Comparison of ENCODE assay signal across 24 cellular contexts in the genomic region with DNA sequence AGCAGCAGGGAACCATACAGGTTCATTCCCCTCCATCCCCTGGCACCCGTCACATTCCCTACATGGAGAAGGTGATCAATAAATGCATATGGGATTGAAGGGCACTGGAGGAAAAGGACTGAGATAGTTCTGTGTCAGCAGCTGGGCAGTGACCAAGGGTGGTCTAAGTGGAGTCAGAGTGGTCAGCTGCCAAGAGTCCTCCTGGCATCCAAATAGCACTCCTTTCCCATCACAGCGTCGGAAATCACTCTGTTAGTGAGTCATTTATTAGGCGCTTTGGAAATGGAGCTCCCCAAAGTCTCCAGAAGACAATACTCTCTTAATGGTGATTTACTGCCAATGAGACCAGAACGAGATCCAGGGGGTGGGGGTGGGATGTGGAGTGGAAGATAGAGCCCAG. TPM values are rescaled to one million over a fixed set of nuclear protein-coding genes. Genes with fewer than 3 reads are reported as not detected.
DNase-seq lines count a peak whose midpoint lies in the region; ATAC-seq and TF ChIP-seq lines count a peak whose summit lies in the region.
"Had no signal": no experiment of that assay in that cellular context is flagged by ENCODE, and none has a peak within 500 bp of the region (broad histone marks: within the 10 kb centered on the region; RNA-seq: fewer than 3 reads in every experiment).

No MANE protein-coding gene starts in this region.

- TF ChIP-seq CTCF in brain (conservative IDR thresholded peaks at IDR 0.05) (no peak), osteocyte (IDR thresholded peaks at IDR 0.05) (no peak)

- no peak overlapping the region for H4K8ac ChIP-seq in neuronal stem cell (ENCODE audit: low read depth, low read length)

- H2BK5ac ChIP-seq in neuronal stem cell (ENCODE audit: low read length) = no peak overlapping the region

- no peak overlapping the region for H4K91ac ChIP-seq in neuronal stem cell (ENCODE audit: low read depth, low read length, poor library complexity)

- H3K27ac Mint-ChIP-seq in brain (peak overlapping the region; percentile 65 to 92 (median 77)), osteocyte (ENCODE audit: unreplicated experiment) (no peak overlapping the region)
- no peak overlapping the region for H3K27ac Mint-ChIP-seq in natural killer cell treated with Interleukin-12 subunit alpha and Interleukin-12 subunit beta and Interleukin-15 and Interleukin-18, amount 100 ng/mL, for 72 hours
- H3K27ac Mint-ChIP-seq: CD4-positive, CD25-positive, alpha-beta regulatory T cell; CD8-positive, alpha-beta T cell had no signal

- H3K18ac ChIP-seq in neuronal stem cell (ENCODE audit: low read length) = peak overlapping the region; percentile 32

- H2BK120ac ChIP-seq in neuronal stem cell (ENCODE audit: low read depth, low read length) = no peak overlapping the region

- H2BK15ac ChIP-seq in neuronal stem cell (ENCODE audit: low read length) = no peak overlapping the region

- H2BK12ac ChIP-seq in neuronal stem cell (ENCODE audit: low read length) = no peak overlapping the region

- H3K27me3 ChIP-seq in neuronal stem cell (ENCODE audit: control insufficient read depth in 3 of 3, insufficient read depth in 3 of 3, low read depth in 1 of 3, low read length in 3 of 3) = peaks cover 0 to 51% (median 3%) of the 10 kb centered on the region in 3 experiments

- no peak overlapping the region for H2AFZ ChIP-seq in neuronal stem cell (ENCODE audit: low read length)
- H2AFZ ChIP-seq: GM23248 had no signal

- H3K79me1 ChIP-seq in neuronal stem cell (ENCODE audit: low read depth, low read length) = no peaks in the 10 kb centered on the region

- peaks cover 4 to 23% of the 10 kb centered on the region in 2 donors for H3K4me1 ChIP-seq in neuronal stem cell (ENCODE audit: control insufficient read depth in 2 of 2, insufficient read depth in 1 of 2, low read depth in 1 of 2, low read length in 2 of 2)

- no peaks in the 10 kb centered on the region for H3K9me3 ChIP-seq in neuronal stem cell (replicated peaks in 1 of 2; ENCODE audit: control insufficient read depth in 2 of 2, insufficient read depth in 1 of 2, low read depth in 1 of 2, low read length in 2 of 2)
- H3K9me3 ChIP-seq: Caco-2 had no signal

- no peak overlapping the region for H3K23ac ChIP-seq in neuronal stem cell (ENCODE audit: low read depth, low read length, poor library complexity)

- H3K14ac ChIP-seq in neuronal stem cell (ENCODE audit: low read length) = no peak overlapping the region

- no peak overlapping the region for H3K4ac ChIP-seq in neuronal stem cell (ENCODE audit: low read length)

- ATAC-seq in HG03469 (IDR thresholded peaks at IDR 0.05; ENCODE audit: unreplicated experiment) = no peak
- ATAC-seq in natural killer cell treated with Interleukin-12 subunit alpha and Interleukin-12 subunit beta and Interleukin-15 and Interleukin-18, amount 100 ng/mL, for 72 hours = no peak
- ATAC-seq: CD8-positive, alpha-beta T cell; GM12878; HCT116 had no signal

- peak overlapping the region; percentile 30 for H2AK5ac ChIP-seq in neuronal stem cell (ENCODE audit: low read depth, low read length)

- H3K4me2 ChIP-seq in neuronal stem cell (ENCODE audit: insufficient read depth, low read length, poor library complexity, severe bottlenecking) = no peak overlapping the region

- H3K9me3 Mint-ChIP-seq in brain (peaks cover 0 to 7% (median 0%) of the 10 kb centered on the region in 5 experiments), osteocyte (ENCODE audit: unreplicated experiment) (no peaks in the 10 kb centered on the region)
- no peaks in the 10 kb centered on the region for H3K9me3 Mint-ChIP-seq in natural killer cell treated with Interleukin-12 subunit alpha and Interleukin-12 subunit beta and Interleukin-15 and Interleukin-18, amount 100 ng/mL, for 72 hours
- H3K9me3 Mint-ChIP-seq: CD8-positive, alpha-beta T cell had no signal

- WGBS in neuronal stem cell (ENCODE audit: extremely low coverage in 2 of 2, insufficient read length in 2 of 2, insufficient replicate concordance in 1 of 2), 2 donors = no CpG with 5 or more reads among the region's 5 CpGs

- H3K27ac ChIP-seq in neuronal stem cell (replicated peaks; ENCODE audit: low read length) = no peak overlapping the region
- H3K27ac ChIP-seq: C4-2B, GM23248 had no signal

- peak; percentile 9 for DNase-seq in A172 (ENCODE audit: low spot score)
- DNase-seq in EH (ENCODE audit: low read depth) = peak; percentile 6
- DNase-seq in neuronal stem cell (ENCODE audit: low spot score) = no peak
- DNase-seq in osteocyte (ENCODE audit: extremely low spot score, unreplicated experiment) = no peak
- DNase-seq in HCEC 1CT = no peak
- no peak for DNase-seq in natural killer cell treated with Interleukin-12 subunit alpha and Interleukin-12 subunit beta and Interleukin-15 and Interleukin-18, amount 100 ng/mL, for 72 hours (ENCODE audit: low spot score)
- DNase-seq: 8988T; Caco-2; CD4-positive, CD25-positive, alpha-beta regulatory T cell; CD8-positive, alpha-beta T cell; DMS153; DND-41; EL; GDM1; GM23248; H7 had no signal

- H3K36me3 Mint-ChIP-seq in brain = no peaks in the 10 kb centered on the region
- H3K36me3 Mint-ChIP-seq in osteocyte (ENCODE audit: unreplicated experiment) = no peaks in the 10 kb centered on the region
- H3K36me3 Mint-ChIP-seq in natural killer cell treated with Interleukin-12 subunit alpha and Interleukin-12 subunit beta and Interleukin-15 and Interleukin-18, amount 100 ng/mL, for 72 hours = no peaks in the 10 kb centered on the region
- H3K36me3 Mint-ChIP-seq: CD4-positive, CD25-positive, alpha-beta regulatory T cell; CD8-positive, alpha-beta T cell had no signal

- no peak overlapping the region for H3K4me3 Mint-ChIP-seq in brain
- H3K4me3 Mint-ChIP-seq in osteocyte (ENCODE audit: unreplicated experiment) = no peak overlapping the region
- no peak overlapping the region for H3K4me3 Mint-ChIP-seq in natural killer cell treated with Interleukin-12 subunit alpha and Interleukin-12 subunit beta and Interleukin-15 and Interleukin-18, amount 100 ng/mL, for 72 hours
- H3K4me3 Mint-ChIP-seq: CD4-positive, CD25-positive, alpha-beta regulatory T cell; CD8-positive, alpha-beta T cell had no signal

- no peaks in the 10 kb centered on the region for H3K36me3 ChIP-seq in neuronal stem cell (replicated peaks in 1 of 2; ENCODE audit: control insufficient read depth in 2 of 2, insufficient read depth in 2 of 2, low read length in 2 of 2)

- H3K4me1 Mint-ChIP-seq in brain (peaks cover 18% of the 10 kb centered on the region), osteocyte (ENCODE audit: unreplicated experiment) (no peaks in the 10 kb centered on the region)
- no peaks in the 10 kb centered on the region for H3K4me1 Mint-ChIP-seq in natural killer cell treated with Interleukin-12 subunit alpha and Interleukin-12 subunit beta and Interleukin-15 and Interleukin-18, amount 100 ng/mL, for 72 hours (ENCODE audit: low read depth in 2 of 2)
- H3K4me1 Mint-ChIP-seq: CD4-positive, CD25-positive, alpha-beta regulatory T cell had no signal

- peaks cover 10% of the 10 kb centered on the region for H3K27me3 Mint-ChIP-seq in brain
- peaks cover 53% of the 10 kb centered on the region for H3K27me3 Mint-ChIP-seq in osteocyte (ENCODE audit: unreplicated experiment)
- peaks cover 23 to 45% of the 10 kb centered on the region in 2 donors for H3K27me3 Mint-ChIP-seq in natural killer cell treated with Interleukin-12 subunit alpha and Interleukin-12 subunit beta and Interleukin-15 and Interleukin-18, amount 100 ng/mL, for 72 hours

- peak overlapping the region in 1 of 2 donors; percentile 41 for H3K4me3 ChIP-seq in neuronal stem cell (ENCODE audit: low read length in 2 of 2)
- H3K4me3 ChIP-seq: GM12878, GM23248 had no signal

- H3K9ac ChIP-seq in neuronal stem cell (ENCODE audit: low read depth, low read length, poor library complexity) = no peak overlapping the region
- H3K9ac ChIP-seq: GM23248 had no signal

RNA-seq across cellular contexts. Expression of a gene that starts 6.8 kb away (rescaled TPM):
- not detected in 2 replicates for total RNA-seq in A172 (2014; rRNA removed; shearing (Covaris generic))
- polyA plus RNA-seq in brain (ENCODE audit: insufficient read depth, low read depth, low replicate concordance) = 13.8 TPM
- polyA plus RNA-seq in neuronal stem cell (2013, experiment 1 of 2) = 0.54 TPM
- 0.71 TPM for polyA plus RNA-seq in neuronal stem cell (2013, experiment 2 of 2)
- total RNA-seq in osteocyte = not detected in 2 replicates
- not detected for total RNA-seq in natural killer cell treated with Interleukin-12 subunit alpha and Interleukin-12 subunit beta and Interleukin-15 and Interleukin-18, amount 100 ng/mL, for 72 hours
- total RNA-seq: A673; Caco-2; CD4-positive, CD25-positive, alpha-beta regulatory T cell; CD8-positive, alpha-beta T cell; GM12878; GM23248; H1 had no signal
- polyA plus RNA-seq: BJ; CD4-positive, CD25-positive, alpha-beta regulatory T cell; GM12878; H1 had no signal

Comparison
In these comparisons a context has a peak if more than half of its experiments do, and no peak if none do; other contexts are left out.
1. DNase-seq: peak in A172 (single experiment) and EH (single experiment); none in neuronal stem cell (single experiment), osteocyte (single experiment), HCEC 1CT (single experiment) and natural killer cell treated with Interleukin-12 subunit alpha and Interleukin-12 subunit beta and Interleukin-15 and Interleukin-18, amount 100 ng/mL, for 72 hours (single experiment).
2. H3K27ac Mint-ChIP-seq: peak in brain (5 of 5); none in osteocyte (single experiment) and natural killer cell treated with Interleukin-12 subunit alpha and Interleukin-12 subunit beta and Interleukin-15 and Interleukin-18, amount 100 ng/mL, for 72 hours (0 of 2).